In genomic region chr6:16284472-16284871, GRCh38 we compare ENCODE assay signal across 30 cellular contexts.
"Had no signal": no experiment of that assay in that cellular context is flagged by ENCODE, and none has a peak within 500 bp of the region (broad histone marks: within the 10 kb centered on the region; RNA-seq: fewer than 3 reads in every experiment).

No MANE protein-coding gene starts in this region.

- H3K36me3 Mint-ChIP-seq: activated CD4-positive, alpha-beta memory T cell treated with anti-CD3 and anti-CD28 coated beads for 36 hours; activated CD8-positive, alpha-beta memory T cell treated with anti-CD3 and anti-CD28 coated beads, Interleukin-2, amount 10 ng/mL, durations not matched to agents 7 days and 5 days; activated naive CD4-positive, alpha-beta T cell treated with anti-CD3 and anti-CD28 coated beads, Interleukin-2, amount 10 ng/mL, durations not matched to agents 7 days and 5 days; activated naive CD4-positive, alpha-beta T cell treated with anti-CD3 and anti-CD28 coated beads, Interleukin-2, amount 50 U/mL, for 72 hours; brain had no signal

- H3K36me3 ChIP-seq: breast epithelium, cardiac muscle cell had no signal

- H3K4me3 Mint-ChIP-seq: activated CD4-positive, alpha-beta memory T cell treated with anti-CD3 and anti-CD28 coated beads for 36 hours; activated CD4-positive, alpha-beta T cell treated with anti-CD3 and anti-CD28 coated beads for 36 hours; activated CD4-positive, alpha-beta T cell treated with anti-CD3 and anti-CD28 coated beads, Interleukin-2, amount 10 ng/mL, durations not matched to agents 24 days and 14 days; activated CD8-positive, alpha-beta memory T cell treated with anti-CD3 and anti-CD28 coated beads, Interleukin-2, amount 10 ng/mL, durations not matched to agents 7 days and 5 days; activated CD8-positive, alpha-beta T cell treated with anti-CD3 and anti-CD28 coated beads, Interleukin-2, amount 10 ng/mL, durations not matched to agents 7 days and 5 days; activated naive CD4-positive, alpha-beta T cell treated with anti-CD3 and anti-CD28 coated beads, Interleukin-2, amount 10 ng/mL, durations not matched to agents 7 days and 5 days; activated naive CD8-positive, alpha-beta T cell treated with anti-CD3 and anti-CD28 coated beads, Interleukin-2, amount 10 ng/mL, durations not matched to agents 7 days and 5 days; brain; dendritic cell treated with granulocyte-macrophage colony-stimulating factor and Interleukin-4, amounts not matched to agents 40 ng/mL and 50 ng/mL, for 4 days; endodermal cell had no signal

- H3K9me3 ChIP-seq: ascending aorta, breast epithelium, heart right ventricle had no signal

- ATAC-seq: activated CD4-positive, alpha-beta T cell treated with anti-CD3 and anti-CD28 coated beads for 36 hours; activated CD8-positive, alpha-beta memory T cell treated with anti-CD3 and anti-CD28 coated beads, Interleukin-2, amount 10 ng/mL, durations not matched to agents 7 days and 5 days; activated CD8-positive, alpha-beta T cell treated with anti-CD3 and anti-CD28 coated beads, Interleukin-2, amount 10 ng/mL, durations not matched to agents 7 days and 5 days; activated naive CD4-positive, alpha-beta T cell treated with anti-CD3 and anti-CD28 coated beads, Interleukin-2, amount 50 U/mL, for 72 hours; esophagus mucosa; heart right ventricle had no signal

- H3K4me1 Mint-ChIP-seq: activated CD4-positive, alpha-beta T cell treated with anti-CD3 and anti-CD28 coated beads for 36 hours; activated CD4-positive, alpha-beta T cell treated with anti-CD3 and anti-CD28 coated beads, Interleukin-2, amount 10 ng/mL, durations not matched to agents 24 days and 14 days; activated CD8-positive, alpha-beta memory T cell treated with anti-CD3 and anti-CD28 coated beads, Interleukin-2, amount 10 ng/mL, durations not matched to agents 7 days and 5 days; activated naive CD4-positive, alpha-beta T cell treated with anti-CD3 and anti-CD28 coated beads, Interleukin-2, amount 10 ng/mL, durations not matched to agents 7 days and 5 days; activated naive CD8-positive, alpha-beta T cell treated with anti-CD3 and anti-CD28 coated beads, Interleukin-2, amount 10 ng/mL, durations not matched to agents 7 days and 5 days; brain had no signal

- H3K27ac Mint-ChIP-seq: activated CD4-positive, alpha-beta memory T cell treated with anti-CD3 and anti-CD28 coated beads for 36 hours; activated CD4-positive, alpha-beta T cell treated with anti-CD3 and anti-CD28 coated beads for 36 hours; activated CD4-positive, alpha-beta T cell treated with anti-CD3 and anti-CD28 coated beads, Interleukin-2, amount 10 ng/mL, durations not matched to agents 24 days and 14 days; activated CD8-positive, alpha-beta memory T cell treated with anti-CD3 and anti-CD28 coated beads, Interleukin-2, amount 10 ng/mL, durations not matched to agents 7 days and 5 days; activated CD8-positive, alpha-beta T cell treated with anti-CD3 and anti-CD28 coated beads, Interleukin-2, amount 10 ng/mL, durations not matched to agents 7 days and 5 days; activated naive CD4-positive, alpha-beta T cell treated with anti-CD3 and anti-CD28 coated beads, Interleukin-2, amount 10 ng/mL, durations not matched to agents 7 days and 5 days; activated naive CD4-positive, alpha-beta T cell treated with anti-CD3 and anti-CD28 coated beads, Interleukin-2, amount 50 U/mL, for 72 hours; activated naive CD8-positive, alpha-beta T cell treated with anti-CD3 and anti-CD28 coated beads, Interleukin-2, amount 10 ng/mL, durations not matched to agents 7 days and 5 days; brain; dendritic cell treated with granulocyte-macrophage colony-stimulating factor and Interleukin-4, amounts not matched to agents 40 ng/mL and 50 ng/mL, for 4 days; endodermal cell had no signal

- H3K27ac ChIP-seq: ascending aorta, breast epithelium, cardiac muscle cell, coronary artery, dorsolateral prefrontal cortex, heart right ventricle had no signal

- H3K27me3 ChIP-seq: ascending aorta, breast epithelium, cardiac muscle cell, dorsolateral prefrontal cortex, heart right ventricle had no signal

- H3K9me3 Mint-ChIP-seq: activated CD4-positive, alpha-beta memory T cell treated with anti-CD3 and anti-CD28 coated beads for 36 hours; activated CD4-positive, alpha-beta T cell treated with anti-CD3 and anti-CD28 coated beads, Interleukin-2, amount 10 ng/mL, durations not matched to agents 24 days and 14 days; activated naive CD4-positive, alpha-beta T cell treated with anti-CD3 and anti-CD28 coated beads, Interleukin-2, amount 10 ng/mL, durations not matched to agents 7 days and 5 days; activated naive CD4-positive, alpha-beta T cell treated with anti-CD3 and anti-CD28 coated beads, Interleukin-2, amount 50 U/mL, for 72 hours; activated naive CD8-positive, alpha-beta T cell treated with anti-CD3 and anti-CD28 coated beads, Interleukin-2, amount 10 ng/mL, durations not matched to agents 7 days and 5 days; brain; dendritic cell treated with granulocyte-macrophage colony-stimulating factor and Interleukin-4, amounts not matched to agents 40 ng/mL and 50 ng/mL, for 4 days had no signal

- H3K4me3 ChIP-seq: ascending aorta, breast epithelium, cardiac muscle cell, coronary artery, dorsolateral prefrontal cortex, heart right ventricle had no signal

- H3K4me1 ChIP-seq: breast epithelium had no signal

- H3K27me3 Mint-ChIP-seq: activated CD4-positive, alpha-beta memory T cell treated with anti-CD3 and anti-CD28 coated beads for 36 hours; activated CD4-positive, alpha-beta T cell treated with anti-CD3 and anti-CD28 coated beads for 36 hours; activated CD4-positive, alpha-beta T cell treated with anti-CD3 and anti-CD28 coated beads, Interleukin-2, amount 10 ng/mL, durations not matched to agents 24 days and 14 days; activated CD8-positive, alpha-beta memory T cell treated with anti-CD3 and anti-CD28 coated beads, Interleukin-2, amount 10 ng/mL, durations not matched to agents 7 days and 5 days; activated naive CD8-positive, alpha-beta T cell treated with anti-CD3 and anti-CD28 coated beads, Interleukin-2, amount 10 ng/mL, durations not matched to agents 7 days and 5 days had no signal

- DNase-seq: activated CD4-positive, alpha-beta memory T cell treated with anti-CD3 and anti-CD28 coated beads for 36 hours; activated CD4-positive, alpha-beta T cell treated with anti-CD3 and anti-CD28 coated beads for 36 hours; activated CD4-positive, alpha-beta T cell treated with anti-CD3 and anti-CD28 coated beads, Interleukin-2, amount 10 ng/mL, durations not matched to agents 24 days and 14 days; activated CD4-positive, CD25-positive, alpha-beta regulatory T cell; activated CD4-positive, CD25-positive, alpha-beta regulatory T cell treated with anti-CD3 and anti-CD28 coated beads, Interleukin-2, amount 50 U/mL, for 72 hours; activated CD8-positive, alpha-beta memory T cell treated with anti-CD3 and anti-CD28 coated beads, Interleukin-2, amount 10 ng/mL, durations not matched to agents 7 days and 5 days; activated CD8-positive, alpha-beta memory T cell treated with anti-CD3 and anti-CD28 coated beads, Interleukin-2, amount 50 U/mL, for 4 hours; activated CD8-positive, alpha-beta T cell treated with anti-CD3 and anti-CD28 coated beads, Interleukin-2, amount 10 ng/mL, durations not matched to agents 7 days and 5 days; activated gamma-delta T cell; activated naive CD4-positive, alpha-beta T cell; activated naive CD4-positive, alpha-beta T cell treated with anti-CD3 and anti-CD28 coated beads, Interleukin-2, amount 10 ng/mL, durations not matched to agents 7 days and 5 days; activated naive CD8-positive, alpha-beta T cell treated with anti-CD3 and anti-CD28 coated beads, Interleukin-2, amount 10 ng/mL, durations not matched to agents 7 days and 5 days; activated T-cell treated with anti-CD3 and anti-CD28 coated beads, Interleukin-2, amount 50 U/mL, for 1 hour; activated T-cell treated with anti-CD3 and anti-CD28 coated beads, Interleukin-2, amount 50 U/mL, for 48 hours; central memory CD4-positive, alpha-beta T cell; dorsolateral prefrontal cortex; effector memory CD4-positive, alpha-beta T cell; endodermal cell; foreskin fibroblast; glutamatergic neuron; heart right ventricle; T-helper 2 cell had no signal
